In genomic region chr12:49903700-49904423, GRCh38 we compare ENCODE assay signal across 1 cellular context.
TF ChIP-seq lines count a peak whose summit lies in the region.

FAIM2 (minus strand) TSS chr12:49903900; CDS start chr12:49903792, 108 bp downstream.

TF ChIP-seq in K562, 482 proteins besides CTCF, POLR2A, EP300 and RAD21 (continued from another document):
- TF ChIP-seq RREB1 (CRISPR knock-in tag; IDR thresholded peaks at IDR 0.05) = no peak
- no peak for TF ChIP-seq BCL6 (CRISPR knock-in tag; IDR thresholded peaks at IDR 0.05)
- 0 out of 4 replicates have a peak, but pooled peaks of 1 of the 2 experiments have one; percentile 29 for TF ChIP-seq RCOR1 (IDR thresholded peaks at IDR 0.05; ENCODE audit: borderline replicate concordance in 1 of 2, low read depth in 2 of 2, low read length in 2 of 2)
- no peak for TF ChIP-seq POLR2B (IDR thresholded peaks at IDR 0.05; ENCODE audit: low read depth, partially characterized antibody)
- no peak for TF ChIP-seq ZNF217 (CRISPR knock-in tag; IDR thresholded peaks at IDR 0.05)
- peak; percentile 35; the same call in 1 of the 2 replicates for TF ChIP-seq ATF3 (IDR thresholded peaks at IDR 0.05)
- no peak for TF ChIP-seq ATF3 (CRISPR knock-in tag; conservative IDR thresholded peaks at IDR 0.05)
- peak; percentile 84 for TF ChIP-seq PRDM10 (IDR thresholded peaks at IDR 0.05; ENCODE audit: partially characterized antibody)
- no peak for TF ChIP-seq KAT7 (CRISPR knock-in tag; IDR thresholded peaks at IDR 0.05; ENCODE audit: borderline replicate concordance)
- TF ChIP-seq COPS2 (conservative IDR thresholded peaks at IDR 0.05) = no peak
- TF ChIP-seq ZFP30 (CRISPR knock-in tag; IDR thresholded peaks at IDR 0.05; ENCODE audit: borderline replicate concordance) = no peak
